25 cellular contexts compared by ENCODE assay signal in the genomic region with DNA sequence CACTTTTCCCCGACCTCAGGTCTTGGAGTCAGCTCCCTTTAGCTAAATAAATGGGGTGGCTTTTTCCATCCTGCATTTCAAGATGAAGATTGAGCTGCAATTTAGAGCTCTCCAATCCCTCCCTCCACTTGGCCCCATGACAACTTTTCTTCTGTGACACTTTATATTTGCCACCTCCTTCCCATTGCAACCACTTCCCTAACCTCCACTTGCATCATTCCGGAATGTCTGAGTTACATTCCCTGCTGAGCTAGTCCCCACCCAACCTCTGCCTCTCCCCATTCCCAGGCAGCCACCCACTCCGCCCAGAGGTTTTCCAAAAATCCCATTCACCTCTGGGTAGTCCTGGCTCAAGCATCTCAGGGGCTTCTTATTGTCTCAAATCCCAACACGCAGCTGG.
DNase-seq lines count a peak whose midpoint lies in the region; ATAC-seq and TF ChIP-seq lines count a peak whose summit lies in the region.
"Had no signal": no experiment of that assay in that cellular context is flagged by ENCODE, and none has a peak within 500 bp of the region (broad histone marks: within the 10 kb centered on the region; RNA-seq: fewer than 3 reads in every experiment).

No MANE protein-coding gene starts in this region.

- ATAC-seq in HG03025 (IDR thresholded peaks at IDR 0.05; ENCODE audit: low FRiP score, unreplicated experiment), result no peak
- ATAC-seq: activated CD8-positive, alpha-beta T cell treated with anti-CD3 and anti-CD28 coated beads, Interleukin-2, amount 10 ng/mL, durations not matched to agents 7 days and 5 days; heart left ventricle; mucosa of descending colon; right cardiac atrium; stimulated activated memory B cell treated with anti-CD40 and anti-IgM and Interleukin-4, amounts not matched to agents 10 μg/mL and 1 μg/mL and 100 μg/mL, for 72 hours had no signal

- 0 out of 2 replicates have a peak overlapping the region, but pooled peaks have one; percentile 11 for H3K27ac ChIP-seq in RWPE1
- H3K27ac ChIP-seq in parathyroid adenoma, result peak overlapping the region; percentile 95
- no peak overlapping the region for H3K27ac ChIP-seq in MM.1S (ENCODE audit: low read length)
- H3K27ac ChIP-seq: heart left ventricle had no signal

- H3K79me2 ChIP-seq in parathyroid adenoma, result peaks cover 7% of the 10 kb centered on the region
- H3K79me2 ChIP-seq in MM.1S (ENCODE audit: low read length), result no peaks in the 10 kb centered on the region

- CTCF ChIA-PET in RWPE1 (lab: Yijun Ruan, JAX), result interaction anchor here (0.5 to 0.6 kb wide), 3 partner anchors 14 to 120 kb away, joined by 3 read pairs; no protein-coding TSS in a partner anchor

- no peaks in the 10 kb centered on the region for H4K20me1 ChIP-seq in MM.1S (ENCODE audit: insufficient read depth, low read length)

- peaks cover 39% of the 10 kb centered on the region for H3K4me1 ChIP-seq in parathyroid adenoma
- H3K4me1 ChIP-seq in MM.1S (ENCODE audit: low read length), result no peaks in the 10 kb centered on the region
- H3K4me1 ChIP-seq: heart left ventricle had no signal

- H3K9me3 ChIP-seq in parathyroid adenoma (ENCODE audit: control insufficient read depth, low read length) (no peaks in the 10 kb centered on the region), MM.1S (replicated peaks; ENCODE audit: insufficient read depth, low read length) (no peaks in the 10 kb centered on the region)
- H3K9me3 ChIP-seq: mucosa of descending colon had no signal

- H3K36me3 ChIP-seq in parathyroid adenoma (ENCODE audit: control insufficient read depth, insufficient read depth, low read length), result no peaks in the 10 kb centered on the region
- no peaks in the 10 kb centered on the region for H3K36me3 ChIP-seq in MM.1S (replicated peaks; ENCODE audit: insufficient read depth, low read length)
- H3K36me3 ChIP-seq: heart left ventricle had no signal

- DNase-seq in EH (ENCODE audit: low read depth) (peak; percentile 52), RWPE1 (ENCODE audit: low spot score) (no peak), fibroblast of gingiva (ENCODE audit: low read depth) (peak; percentile 24), NCI-H510A treated with DMSO at 0.1 percent for 48 hours (lab: John Stamatoyannopoulos, UW) (no peak), MM.1S (no peak), inferior parietal cortex (ENCODE audit: extremely low spot score) (no peak)
- DNase-seq: activated CD8-positive, alpha-beta T cell treated with anti-CD3 and anti-CD28 coated beads, Interleukin-2, amount 10 ng/mL, durations not matched to agents 7 days and 5 days; activated naive CD8-positive, alpha-beta T cell treated with anti-CD3 and anti-CD28 coated beads, Interleukin-2, amount 10 ng/mL, durations not matched to agents 7 days and 5 days; activated T-cell treated with anti-CD3 and anti-CD28 coated beads for 4 hours; CD4-positive, CD25-positive, alpha-beta regulatory T cell; central memory CD4-positive, alpha-beta T cell; heart left ventricle; KG1; mucosa of descending colon; NCI-H1417 treated with DMSO at 0.1 percent for 48 hours; NCI-H2107; NCI-H446; right cardiac atrium; RPMI8226; stimulated activated CD4-positive, alpha-beta T cell treated with anti-CD3 and anti-CD28 coated beads, Interleukin-4, amount 100 ng/mL, for 24 hours had no signal

- POLR2A ChIA-PET in RWPE1 (lab: Yijun Ruan, JAX; ENCODE audit: low non-redundant PET), result no interaction called here

- H3K4me3 ChIP-seq in parathyroid adenoma (ENCODE audit: low read depth, low read length) (no peak overlapping the region), MM.1S (ENCODE audit: low read length) (no peak overlapping the region)
- H3K4me3 ChIP-seq: GM23338, heart left ventricle, lung, mucosa of descending colon had no signal

- H3K9ac ChIP-seq in parathyroid adenoma, result no peak overlapping the region
- no peak overlapping the region for H3K9ac ChIP-seq in MM.1S (ENCODE audit: low read length)

- H3K4me2 ChIP-seq in parathyroid adenoma (ENCODE audit: low read length), result no peak overlapping the region
- no peak overlapping the region for H3K4me2 ChIP-seq in MM.1S (ENCODE audit: low read depth, low read length)
- H3K4me2 ChIP-seq: GM23338 had no signal

- no peaks in the 10 kb centered on the region for H3K27me3 ChIP-seq in parathyroid adenoma (ENCODE audit: control insufficient read depth, insufficient read depth, low read length)
- peaks cover 27% of the 10 kb centered on the region for H3K27me3 ChIP-seq in MM.1S (replicated peaks; ENCODE audit: insufficient read depth, low read length)
- H3K27me3 ChIP-seq: heart left ventricle had no signal

- H2AFZ ChIP-seq in parathyroid adenoma, result no peak overlapping the region
- H2AFZ ChIP-seq in MM.1S (ENCODE audit: low read length), result no peak overlapping the region
- H2AFZ ChIP-seq: GM23338 had no signal

- H3F3A ChIP-seq in MM.1S (ENCODE audit: insufficient read depth, low read length), result no peaks in the 10 kb centered on the region

- TF ChIP-seq CTCF in RWPE1 (conservative IDR thresholded peaks at IDR 0.05; ENCODE audit: low read depth) (no peak), parathyroid adenoma (IDR thresholded peaks at IDR 0.05) (no peak), MM.1S (IDR thresholded peaks at IDR 0.05; ENCODE audit: low read length) (no peak)

- H3K9me2 ChIP-seq in MM.1S (replicated peaks; ENCODE audit: insufficient read depth, low read length), result no peaks in the 10 kb centered on the region

Comparison
In these comparisons a context has a peak if more than half of its experiments do, and no peak if none do; other contexts are left out.
1. DNase-seq: peak in EH (single experiment) and fibroblast of gingiva (single experiment); none in RWPE1 (single experiment), NCI-H510A treated with DMSO at 0.1 percent for 48 hours (single experiment), MM.1S (single experiment) and inferior parietal cortex (single experiment).